ENCODE assay signal across 1 cellular context in the genomic region with DNA sequence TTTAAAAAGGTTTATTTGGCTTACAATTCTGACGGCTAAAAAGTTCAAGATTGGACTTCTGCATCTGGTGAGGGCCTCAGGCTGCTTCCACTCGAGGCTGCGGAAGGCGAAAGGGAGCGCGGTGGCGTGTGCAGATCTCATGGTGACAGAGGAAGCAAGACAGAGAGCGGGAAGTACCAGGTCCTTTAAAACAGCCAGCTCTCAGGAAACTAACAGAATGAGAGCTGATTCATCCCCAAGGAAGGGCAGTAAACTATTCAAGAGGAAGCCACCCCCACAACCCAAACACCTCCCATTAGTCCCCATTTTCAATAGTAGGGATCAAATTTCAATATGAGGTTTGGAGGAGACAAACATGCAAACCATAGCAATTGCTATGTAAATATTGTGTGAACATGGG.
TF ChIP-seq lines count a peak whose summit lies in the region.

No MANE protein-coding gene starts in this region.

TF ChIP-seq in SK-N-SH treated with all-trans-retinoic acid at 6 μM for 48 hours, 23 proteins besides CTCF, POLR2A, EP300 and RAD21 (continued from another document):
- TF ChIP-seq, protein P1, sequence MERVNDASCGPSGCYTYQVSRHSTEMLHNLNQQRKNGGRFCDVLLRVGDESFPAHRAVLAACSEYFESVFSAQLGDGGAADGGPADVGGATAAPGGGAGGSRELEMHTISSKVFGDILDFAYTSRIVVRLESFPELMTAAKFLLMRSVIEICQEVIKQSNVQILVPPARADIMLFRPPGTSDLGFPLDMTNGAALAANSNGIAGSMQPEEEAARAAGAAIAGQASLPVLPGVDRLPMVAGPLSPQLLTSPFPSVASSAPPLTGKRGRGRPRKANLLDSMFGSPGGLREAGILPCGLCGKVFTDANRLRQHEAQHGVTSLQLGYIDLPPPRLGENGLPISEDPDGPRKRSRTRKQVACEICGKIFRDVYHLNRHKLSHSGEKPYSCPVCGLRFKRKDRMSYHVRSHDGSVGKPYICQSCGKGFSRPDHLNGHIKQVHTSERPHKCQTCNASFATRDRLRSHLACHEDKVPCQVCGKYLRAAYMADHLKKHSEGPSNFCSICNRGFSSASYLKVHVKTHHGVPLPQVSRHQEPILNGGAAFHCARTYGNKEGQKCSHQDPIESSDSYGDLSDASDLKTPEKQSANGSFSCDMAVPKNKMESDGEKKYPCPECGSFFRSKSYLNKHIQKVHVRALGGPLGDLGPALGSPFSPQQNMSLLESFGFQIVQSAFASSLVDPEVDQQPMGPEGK (CRISPR knock-in tag; IDR thresholded peaks at IDR 0.05; ENCODE audit: borderline replicate concordance) = no peak
- TF ChIP-seq TCF4 (CRISPR knock-in tag; IDR thresholded peaks at IDR 0.05; ENCODE audit: borderline replicate concordance) (no peak), GLIS3 (CRISPR knock-in tag; IDR thresholded peaks at IDR 0.05) (no peak), SNAI2 (CRISPR knock-in tag; IDR thresholded peaks at IDR 0.05) (no peak), ZFP30 (CRISPR knock-in tag; IDR thresholded peaks at IDR 0.05) (no peak), OSR1 (CRISPR knock-in tag; IDR thresholded peaks at IDR 0.05) (no peak), PPARA (CRISPR knock-in tag; IDR thresholded peaks at IDR 0.05; ENCODE audit: borderline replicate concordance) (no peak)
- TF ChIP-seq, protein P2, sequence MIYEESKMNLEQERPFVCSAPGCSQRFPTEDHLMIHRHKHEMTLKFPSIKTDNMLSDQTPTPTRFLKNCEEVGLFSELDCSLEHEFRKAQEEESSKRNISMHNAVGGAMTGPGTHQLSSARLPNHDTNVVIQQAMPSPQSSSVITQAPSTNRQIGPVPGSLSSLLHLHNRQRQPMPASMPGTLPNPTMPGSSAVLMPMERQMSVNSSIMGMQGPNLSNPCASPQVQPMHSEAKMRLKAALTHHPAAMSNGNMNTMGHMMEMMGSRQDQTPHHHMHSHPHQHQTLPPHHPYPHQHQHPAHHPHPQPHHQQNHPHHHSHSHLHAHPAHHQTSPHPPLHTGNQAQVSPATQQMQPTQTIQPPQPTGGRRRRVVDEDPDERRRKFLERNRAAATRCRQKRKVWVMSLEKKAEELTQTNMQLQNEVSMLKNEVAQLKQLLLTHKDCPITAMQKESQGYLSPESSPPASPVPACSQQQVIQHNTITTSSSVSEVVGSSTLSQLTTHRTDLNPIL (CRISPR knock-in tag; IDR thresholded peaks at IDR 0.05; ENCODE audit: low read depth) = no peak
- TF ChIP-seq, protein P3, sequence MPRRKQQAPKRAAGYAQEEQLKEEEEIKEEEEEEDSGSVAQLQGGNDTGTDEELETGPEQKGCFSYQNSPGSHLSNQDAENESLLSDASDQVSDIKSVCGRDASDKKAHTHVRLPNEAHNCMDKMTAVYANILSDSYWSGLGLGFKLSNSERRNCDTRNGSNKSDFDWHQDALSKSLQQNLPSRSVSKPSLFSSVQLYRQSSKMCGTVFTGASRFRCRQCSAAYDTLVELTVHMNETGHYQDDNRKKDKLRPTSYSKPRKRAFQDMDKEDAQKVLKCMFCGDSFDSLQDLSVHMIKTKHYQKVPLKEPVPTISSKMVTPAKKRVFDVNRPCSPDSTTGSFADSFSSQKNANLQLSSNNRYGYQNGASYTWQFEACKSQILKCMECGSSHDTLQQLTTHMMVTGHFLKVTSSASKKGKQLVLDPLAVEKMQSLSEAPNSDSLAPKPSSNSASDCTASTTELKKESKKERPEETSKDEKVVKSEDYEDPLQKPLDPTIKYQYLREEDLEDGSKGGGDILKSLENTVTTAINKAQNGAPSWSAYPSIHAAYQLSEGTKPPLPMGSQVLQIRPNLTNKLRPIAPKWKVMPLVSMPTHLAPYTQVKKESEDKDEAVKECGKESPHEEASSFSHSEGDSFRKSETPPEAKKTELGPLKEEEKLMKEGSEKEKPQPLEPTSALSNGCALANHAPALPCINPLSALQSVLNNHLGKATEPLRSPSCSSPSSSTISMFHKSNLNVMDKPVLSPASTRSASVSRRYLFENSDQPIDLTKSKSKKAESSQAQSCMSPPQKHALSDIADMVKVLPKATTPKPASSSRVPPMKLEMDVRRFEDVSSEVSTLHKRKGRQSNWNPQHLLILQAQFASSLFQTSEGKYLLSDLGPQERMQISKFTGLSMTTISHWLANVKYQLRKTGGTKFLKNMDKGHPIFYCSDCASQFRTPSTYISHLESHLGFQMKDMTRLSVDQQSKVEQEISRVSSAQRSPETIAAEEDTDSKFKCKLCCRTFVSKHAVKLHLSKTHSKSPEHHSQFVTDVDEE (CRISPR knock-in tag; IDR thresholded peaks at IDR 0.05) = no peak
TF ChIP-seq in SK-N-SH treated with all-trans-retinoic acid at 6 μM for 48 hours: peak in this region for 0.
